10 cellular contexts compared by ENCODE assay signal in the genomic region with DNA sequence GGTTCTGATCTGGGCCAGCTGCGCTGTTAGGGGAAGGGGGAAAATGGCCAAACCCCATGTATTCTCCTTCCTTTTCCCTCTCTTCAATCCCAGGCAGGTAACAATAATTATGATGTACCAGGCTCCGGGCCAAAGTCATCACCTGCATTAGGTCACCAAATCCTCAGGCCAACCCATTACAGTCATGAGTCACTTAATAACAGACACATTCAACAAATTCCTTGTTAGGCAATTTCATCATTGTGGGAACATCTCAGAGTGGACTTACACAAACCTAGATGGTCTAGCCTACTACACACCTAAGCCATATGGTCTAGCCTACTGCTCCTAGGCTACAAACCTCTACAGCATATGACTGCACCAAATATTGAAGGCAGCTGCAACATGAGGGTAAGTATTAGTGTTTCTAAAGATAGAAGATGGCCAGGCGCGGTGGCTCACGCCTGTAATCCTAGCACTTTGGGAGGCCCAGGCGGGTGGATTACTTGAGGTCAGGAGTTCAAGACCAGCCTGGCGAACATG. TPM values are rescaled to one million over a fixed set of nuclear protein-coding genes. Genes with fewer than 3 reads are reported as not detected.
DNase-seq lines count a peak whose midpoint lies in the region; ATAC-seq, FAIRE-seq and TF ChIP-seq lines count a peak whose summit lies in the region.
"Had no signal": no experiment of that assay in that cellular context is flagged by ENCODE, and none has a peak within 500 bp of the region (broad histone marks: within the 10 kb centered on the region; RNA-seq: fewer than 3 reads in every experiment).

No MANE protein-coding gene starts in this region.

- no peaks in the 10 kb centered on the region for H3K79me2 ChIP-seq in HepG2 (ENCODE audit: insufficient read depth, low read length)

- no TSS peak for BruUV-seq in HepG2 (replicated peaks; lab: Mats Ljungman, UMichigan)

- TF ChIP-seq CTCF in cardiac fibroblast (IDR thresholded peaks at IDR 0.05; ENCODE audit: low read depth, low read length) (no peak), HepG2 (CRISPR knock-in tag; IDR thresholded peaks at IDR 0.05) (no peak)

- H3K4me3 ChIP-seq in cardiac fibroblast (replicated peaks in 1 of 2; ENCODE audit: low read depth in 2 of 2, low read length in 2 of 2), result no peak overlapping the region
- H3K4me3 ChIP-seq in HepG2 (replicated peaks in 1 of 3; ENCODE audit: insufficient read depth in 1 of 3, low read depth in 2 of 3, low read length in 3 of 3), result no peak overlapping the region

- in situ Hi-C loops in HepG2 (cut with HindIII; ENCODE audit: extremely low pct_ligation_motif_present, low pct_unique_long_range_greater_than_20kb), result no loop called here

- peak; percentile 96 for DNase-seq in A172 (ENCODE audit: low spot score)
- DNase-seq in NCI-H146 (lab: John Stamatoyannopoulos, UW), result peak; percentile 65
- peak; percentile 55 to 93 for DNase-seq in cardiac fibroblast (ENCODE audit: low read depth in 2 of 2)
- peak; percentile 76 for DNase-seq in HepG2 (ENCODE audit: low spot score)
- DNase-seq in effector CD4-positive, alpha-beta T cell, result no peak
- DNase-seq in stimulated activated CD4-positive, alpha-beta T cell treated with anti-CD3 and anti-CD28 coated beads, Interleukin-2, amount 100 ng/mL, for 48 hours, result no peak
- DNase-seq: activated CD4-positive, alpha-beta T cell treated with anti-CD3 and anti-CD28 coated beads, Interleukin-2, amount 50 U/mL, for 48 hours; BE2C had no signal

- POLR2A ChIA-PET in HepG2 (lab: Yijun Ruan, JAX), result no interaction called here

- FAIRE-seq in HepG2 (lab: Jason Lieb, UNC), result no peak

- H3K27me3 ChIP-seq in HepG2 (ENCODE audit: control insufficient read depth in 1 of 2, insufficient read depth in 2 of 2, low read length in 2 of 2), result no peaks in the 10 kb centered on the region
- H3K27me3 ChIP-seq: BE2C had no signal

- WGBS in HepG2 (ENCODE audit: low lambda C conversion rate), result 16% methylated on average over 7 of the region's 7 CpGs

- H4K20me1 ChIP-seq in HepG2 (ENCODE audit: insufficient read depth, low read length), result no peaks in the 10 kb centered on the region

- ATAC-seq in HepG2 (no peak), HG03139 (IDR thresholded peaks at IDR 0.05; ENCODE audit: unreplicated experiment) (no peak), GM18505 (IDR thresholded peaks at IDR 0.05; ENCODE audit: unreplicated experiment) (no peak)

- no peaks in the 10 kb centered on the region for H3K36me3 ChIP-seq in HepG2 (replicated peaks in 1 of 2; ENCODE audit: control insufficient read depth in 1 of 2, insufficient read depth in 2 of 2, low read length in 2 of 2)

- H2AFZ ChIP-seq in HepG2 (ENCODE audit: low read length), result no peak overlapping the region

- intact Hi-C loops in HepG2 (cut with micrococcal nuclease; ENCODE audit: unreplicated experiment), result no loop called here

- no peak for TF ChIP-seq RAD21 in HepG2 (CRISPR knock-in tag; IDR thresholded peaks at IDR 0.05)

- H3K27ac ChIP-seq in HepG2 (ENCODE audit: extremely low read length, insufficient read depth, low read length), result no peak overlapping the region

- TF ChIP-seq POLR2A in HepG2 (IDR thresholded peaks at IDR 0.05; ENCODE audit: insufficient read depth in 1 of 2, low read depth in 2 of 2, low read length in 2 of 2) (no peak), GM18505 (IDR thresholded peaks at IDR 0.05; ENCODE audit: borderline replicate concordance, extremely low read depth, insufficient read depth, insufficient read length) (no peak)

- H3K9me3 ChIP-seq in HepG2 (ENCODE audit: low read length), result no peaks in the 10 kb centered on the region
- H3K9me3 ChIP-seq: BE2C had no signal

- no peak overlapping the region for H3K9ac ChIP-seq in HepG2 (ENCODE audit: insufficient read depth, low read depth, low read length)

- H3K4me1 ChIP-seq in HepG2 (ENCODE audit: insufficient read depth, low read length), result peaks cover 64% of the 10 kb centered on the region
- H3K4me1 ChIP-seq: BE2C had no signal

- no peak for TF ChIP-seq EP300 in HepG2 (IDR thresholded peaks at IDR 0.05; ENCODE audit: low read depth in 2 of 2, low read length in 2 of 2)
- TF ChIP-seq EP300 in HepG2 (CRISPR knock-in tag; IDR thresholded peaks at IDR 0.05; ENCODE audit: borderline replicate concordance), result no peak

- CTCF ChIA-PET in HepG2 (lab: Yijun Ruan, JAX; ENCODE audit: low intra/inter-chr PET ratio, low total read pairs), result no interaction called here

- no peak overlapping the region for H3K4me2 ChIP-seq in HepG2 (ENCODE audit: low read depth, low read length)

TF ChIP-seq in HepG2, 621 proteins besides CTCF, POLR2A, EP300 and RAD21:
- TF ChIP-seq FOSL2 (CRISPR knock-in tag; IDR thresholded peaks at IDR 0.05) (peak; percentile 71), CEBPB (IDR thresholded peaks at IDR 0.05; ENCODE audit: borderline replicate concordance, low read depth, low read length) (peak; percentile 72; the same call in 1 of the 2 replicates), KDM3A (CRISPR knock-in tag; IDR thresholded peaks at IDR 0.05; ENCODE audit: low read depth) (no peak), ATF7 (IDR thresholded peaks at IDR 0.05) (0 out of 2 replicates have a peak, but pooled peaks have one; percentile 18), ATF7 (CRISPR knock-in tag; IDR thresholded peaks at IDR 0.05) (no peak)
- TF ChIP-seq, protein P1, sequence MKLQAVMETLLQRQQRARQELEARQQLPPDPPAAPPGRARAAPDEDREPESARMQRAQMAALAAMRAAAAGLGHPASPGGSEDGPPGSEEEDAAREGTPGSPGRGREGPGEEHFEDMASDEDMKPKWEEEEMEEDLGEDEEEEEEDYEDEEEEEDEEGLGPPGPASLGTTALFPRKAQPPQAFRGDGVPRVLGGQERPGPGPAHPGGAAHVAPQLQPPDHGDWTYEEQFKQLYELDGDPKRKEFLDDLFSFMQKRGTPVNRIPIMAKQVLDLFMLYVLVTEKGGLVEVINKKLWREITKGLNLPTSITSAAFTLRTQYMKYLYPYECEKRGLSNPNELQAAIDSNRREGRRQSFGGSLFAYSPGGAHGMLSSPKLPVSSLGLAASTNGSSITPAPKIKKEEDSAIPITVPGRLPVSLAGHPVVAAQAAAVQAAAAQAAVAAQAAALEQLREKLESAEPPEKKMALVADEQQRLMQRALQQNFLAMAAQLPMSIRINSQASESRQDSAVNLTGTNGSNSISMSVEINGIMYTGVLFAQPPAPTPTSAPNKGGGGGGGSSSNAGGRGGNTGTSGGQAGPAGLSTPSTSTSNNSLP (IDR thresholded peaks at IDR 0.05; ENCODE audit: low read depth, low read length), result 0 out of 2 replicates have a peak, but pooled peaks have one; percentile 35

RNA-seq across cellular contexts. Expression of gene HSPB1, which starts 2.2 kb away (rescaled TPM):
- total RNA-seq in A172 (2014; rRNA removed; shearing (Covaris generic)), result 235 and 382 TPM in 2 replicates
- total RNA-seq in HepG2 (2016; rRNA removed; fragmentation: Illumina TruSeq; extraction: Trizol), result 21.0 and 22.7 TPM in 2 replicates
- 28.6 and 37.9 TPM in 2 replicates for total RNA-seq in HepG2 (2016; cell fraction: cytosol; rRNA removed; fragmentation: Illumina TruSeq; extraction: Trizol; ENCODE audit: low read depth)
- 19.5 and 23.3 TPM in 2 replicates for total RNA-seq in HepG2 (2016; cell fraction: insoluble cytoplasmic fraction; rRNA removed; fragmentation: Illumina TruSeq; extraction: Trizol)
- 23.9 and 34.4 TPM in 2 replicates for total RNA-seq in HepG2 (2016; cell fraction: membrane; rRNA removed; fragmentation: Illumina TruSeq; extraction: Trizol)
- 7.9 and 12.0 TPM in 2 replicates for total RNA-seq in HepG2 (2016; cell fraction: nucleus; rRNA removed; fragmentation: Illumina TruSeq; extraction: Trizol)
- polyA plus RNA-seq in HepG2 (2011; rRNA removed), result 38.6 and 58.7 TPM in 2 replicates
- polyA plus RNA-seq in HepG2 (2011; cell fraction: cytosol; rRNA removed), result 27.4 and 50.9 TPM in 2 replicates
- polyA plus RNA-seq in HepG2 (2011; cell fraction: nucleus; rRNA removed), result 34.0 and 48.4 TPM in 2 replicates
- polyA plus RNA-seq in HepG2 (2012), result 35.1 and 96.6 TPM in 2 replicates
- 146 and 151 TPM in 2 replicates for polyA plus RNA-seq in HepG2 (2016; cell fraction: cytosol; fragmentation: Illumina TruSeq; extraction: Trizol; ENCODE audit: low read depth)
- 58.6 and 80.2 TPM in 2 replicates for polyA plus RNA-seq in HepG2 (2016; cell fraction: insoluble cytoplasmic fraction; fragmentation: Illumina TruSeq; extraction: Trizol; ENCODE audit: low read depth)
- 115 and 119 TPM in 2 replicates for polyA plus RNA-seq in HepG2 (2016; cell fraction: membrane; fragmentation: Illumina TruSeq; extraction: Trizol; ENCODE audit: low read depth)
- 42.2 and 50.9 TPM in 2 replicates for polyA plus RNA-seq in HepG2 (2016; cell fraction: nucleus; fragmentation: Illumina TruSeq; extraction: Trizol; ENCODE audit: insufficient read depth, low read depth)
- 27.1 and 53.9 TPM in 2 replicates for polyA minus RNA-seq in HepG2 (2011; rRNA and poly(A)+ RNA removed; ENCODE audit: low replicate concordance)
- polyA minus RNA-seq in HepG2 (2011; cell fraction: cytosol; rRNA and poly(A)+ RNA removed), result 26.1 and 27.0 TPM in 2 replicates
- 5.0 and 5.2 TPM in 2 replicates for polyA minus RNA-seq in HepG2 (2011; cell fraction: nucleus; rRNA and poly(A)+ RNA removed)

RNA-seq across cellular contexts. Expression of gene YWHAG, which starts 58.5 kb away (rescaled TPM):
- total RNA-seq in A172 (2014; rRNA removed; shearing (Covaris generic)), result 149 and 151 TPM in 2 replicates
- total RNA-seq in HepG2 (2016; rRNA removed; fragmentation: Illumina TruSeq; extraction: Trizol), result 67.5 and 93.7 TPM in 2 replicates
- total RNA-seq in HepG2 (2016; cell fraction: cytosol; rRNA removed; fragmentation: Illumina TruSeq; extraction: Trizol; ENCODE audit: low read depth), result 7.9 and 9.3 TPM in 2 replicates
- 72.6 and 87.9 TPM in 2 replicates for total RNA-seq in HepG2 (2016; cell fraction: insoluble cytoplasmic fraction; rRNA removed; fragmentation: Illumina TruSeq; extraction: Trizol)
- 43.2 and 47.4 TPM in 2 replicates for total RNA-seq in HepG2 (2016; cell fraction: membrane; rRNA removed; fragmentation: Illumina TruSeq; extraction: Trizol)
- total RNA-seq in HepG2 (2016; cell fraction: nucleus; rRNA removed; fragmentation: Illumina TruSeq; extraction: Trizol), result 40.4 and 44.1 TPM in 2 replicates
- polyA plus RNA-seq in HepG2 (2011; rRNA removed), result 36.7 and 36.9 TPM in 2 replicates
- polyA plus RNA-seq in HepG2 (2011; cell fraction: cytosol; rRNA removed), result 18.0 and 24.8 TPM in 2 replicates
- polyA plus RNA-seq in HepG2 (2011; cell fraction: nucleus; rRNA removed), result 23.3 and 26.1 TPM in 2 replicates
- 82.2 and 83.9 TPM in 2 replicates for polyA plus RNA-seq in HepG2 (2012)
- 5.9 and 6.1 TPM in 2 replicates for polyA plus RNA-seq in HepG2 (2016; cell fraction: cytosol; fragmentation: Illumina TruSeq; extraction: Trizol; ENCODE audit: low read depth)
- 125 and 130 TPM in 2 replicates for polyA plus RNA-seq in HepG2 (2016; cell fraction: insoluble cytoplasmic fraction; fragmentation: Illumina TruSeq; extraction: Trizol; ENCODE audit: low read depth)
- polyA plus RNA-seq in HepG2 (2016; cell fraction: membrane; fragmentation: Illumina TruSeq; extraction: Trizol; ENCODE audit: low read depth), result 21.8 and 25.4 TPM in 2 replicates
- 69.2 and 70.0 TPM in 2 replicates for polyA plus RNA-seq in HepG2 (2016; cell fraction: nucleus; fragmentation: Illumina TruSeq; extraction: Trizol; ENCODE audit: insufficient read depth, low read depth)
- polyA minus RNA-seq in HepG2 (2011; rRNA and poly(A)+ RNA removed; ENCODE audit: low replicate concordance), result 56.5 and 77.8 TPM in 2 replicates
- 55.6 and 57.6 TPM in 2 replicates for polyA minus RNA-seq in HepG2 (2011; cell fraction: cytosol; rRNA and poly(A)+ RNA removed)
- polyA minus RNA-seq in HepG2 (2011; cell fraction: nucleus; rRNA and poly(A)+ RNA removed), result 27.9 and 31.8 TPM in 2 replicates

Comparison
In these comparisons a context has a peak if more than half of its experiments do, and no peak if none do; other contexts are left out.
1. DNase-seq: peak in A172 (single experiment), NCI-H146 (single experiment), cardiac fibroblast (2 of 2) and HepG2 (single experiment); none in effector CD4-positive, alpha-beta T cell (single experiment) and stimulated activated CD4-positive, alpha-beta T cell treated with anti-CD3 and anti-CD28 coated beads, Interleukin-2, amount 100 ng/mL, for 48 hours (0 of 2).